Comparison of ENCODE assay signal across 8 cellular contexts in the genomic region with DNA sequence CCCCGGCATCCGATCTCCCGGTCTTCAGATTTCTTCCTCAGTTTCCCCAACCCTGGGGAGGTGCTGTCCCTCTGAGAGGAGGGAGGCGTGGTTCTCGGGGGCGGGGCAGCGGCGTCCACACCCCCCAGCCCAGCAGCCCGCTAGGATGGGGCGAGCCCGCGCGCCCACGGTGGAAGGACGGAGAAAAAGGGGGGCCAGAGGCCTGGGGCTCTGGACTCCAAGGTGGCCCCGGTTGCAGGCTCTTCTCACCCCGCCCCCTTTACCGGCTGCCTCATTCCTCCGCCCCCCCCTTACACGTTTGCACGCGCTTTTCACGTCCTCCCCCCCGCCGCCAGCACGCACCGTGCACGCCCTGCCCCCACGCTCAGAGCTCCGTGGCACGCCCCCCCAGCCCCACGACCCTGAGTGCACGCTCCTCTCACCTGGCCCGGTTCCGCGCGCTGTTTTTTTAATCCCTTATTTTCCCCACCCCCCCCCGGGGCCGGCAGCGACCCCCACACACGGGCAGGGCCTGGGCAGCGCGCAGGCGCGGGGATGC. TPM values are rescaled to one million over a fixed set of nuclear protein-coding genes. Genes with fewer than 3 reads are reported as not detected.
DNase-seq lines count a peak whose midpoint lies in the region; ATAC-seq, FAIRE-seq and TF ChIP-seq lines count a peak whose summit lies in the region.

No MANE protein-coding gene starts in this region.

- SMC1A ChIA-PET in GM12878 (lab: Charles Lee; ENCODE audit: uncharacterized antibody, unreplicated experiment): no interaction called here

- peak overlapping the region; percentile 94 for H3K4me2 ChIP-seq in GM12878 (ENCODE audit: control insufficient read depth, insufficient read depth)
- peak overlapping the region; percentile 90 for H3K4me2 ChIP-seq in skeletal muscle satellite cell (ENCODE audit: low read length)

- H3K4me1 ChIP-seq in GM12878 (ENCODE audit: control insufficient read depth, insufficient read depth, low read length): peaks cover 14% of the 10 kb centered on the region
- peaks cover 3% of the 10 kb centered on the region for H3K4me1 ChIP-seq in iPS-18a (ENCODE audit: control insufficient read depth, low read depth, low read length)
- peaks cover 22% of the 10 kb centered on the region for H3K4me1 ChIP-seq in skeletal muscle satellite cell (ENCODE audit: control insufficient read depth, insufficient read depth, low read length)

- CTCF ChIA-PET in T-cell (lab: Charles Lee): interaction anchor here in 1 of 2 donors (0.6 kb wide), 1 partner anchor 50 kb away, joined by 8 read pairs; no protein-coding TSS in a partner anchor
- CTCF ChIA-PET in GM12878 (lab: Yijun Ruan, JAX): interaction anchor here (1.7 kb wide), 1 partner anchor 51 kb away, joined by 4 read pairs; no protein-coding TSS in a partner anchor

- H3K4me1 Mint-ChIP-seq in T-cell: peaks cover 33 to 34% (median 33%) of the 10 kb centered on the region in 3 donors

- TF ChIP-seq CTCF in C4-2B (conservative IDR thresholded peaks at IDR 0.05) (no peak), GM12878 (IDR thresholded peaks at IDR 0.05 in 2 of 3, conservative IDR thresholded peaks at IDR 0.05 in 1 of 3; ENCODE audit: control insufficient read depth in 2 of 3, extremely low read depth in 1 of 3, insufficient read depth in 1 of 3, low read depth in 3 of 3, low read length in 3 of 3) (no peak)

- H3K27me3 ChIP-seq in GM12878 (replicated peaks in 1 of 2; ENCODE audit: control insufficient read depth in 2 of 2, insufficient read depth in 2 of 2, low read length in 1 of 2): no peaks in the 10 kb centered on the region
- H3K27me3 ChIP-seq in iPS-18a (ENCODE audit: control insufficient read depth, insufficient read depth, low read length): no peaks in the 10 kb centered on the region
- H3K27me3 ChIP-seq in skeletal muscle satellite cell (ENCODE audit: control insufficient read depth, insufficient read depth, low read length): peaks cover 5% of the 10 kb centered on the region

- no peaks in the 10 kb centered on the region for H3K36me3 Mint-ChIP-seq in T-cell

- no peak overlapping the region for H2AFZ ChIP-seq in GM12878 (ENCODE audit: control insufficient read depth, low read depth, low read length)

- ATAC-seq in HG02642 (IDR thresholded peaks at IDR 0.05; ENCODE audit: poor library complexity, unreplicated experiment) (peak; percentile 8), T-cell (replicated peaks in 1 of 4) (peak; percentile 32 to 44 (median 38)), GM12878 (peak; percentile 6)

- intact Hi-C loops in GM12878 (cut with micrococcal nuclease; ENCODE audit: unreplicated experiment): loop anchor here (10.0 kb wide), 1 partner anchor 357 kb away; the partner anchor contains the start of genes ATP6V1G2, DDX39B and NFKBIL1

- no peaks in the 10 kb centered on the region for H4K20me1 ChIP-seq in GM12878 (ENCODE audit: control insufficient read depth, insufficient read depth)

- no peak for FAIRE-seq in GM12878 (lab: Jason Lieb, UNC)

- BruUV-seq in GM12878 (replicated peaks; lab: Mats Ljungman, UMichigan): TSS peak; percentile 62

- H3K4me3 ChIP-seq in GM12878 (peak overlapping the region; percentile 89), iPS-18a (ENCODE audit: low read length) (peak overlapping the region; percentile 63), skeletal muscle satellite cell (ENCODE audit: low read length) (peak overlapping the region; percentile 77)

- no peaks in the 10 kb centered on the region for H3K27me3 Mint-ChIP-seq in T-cell

- H3K9ac ChIP-seq in GM12878 (ENCODE audit: control insufficient read depth, insufficient read depth, low read length) (no peak overlapping the region; the same call in 1 of the 2 replicates), iPS-18a (ENCODE audit: low read length) (peak overlapping the region; percentile 36), skeletal muscle satellite cell (ENCODE audit: low read depth, low read length) (peak overlapping the region; percentile 74)

- peak overlapping the region; percentile 64 to 77 (median 68) for H3K4me3 Mint-ChIP-seq in T-cell

- TF ChIP-seq POLR2A in GM12878 (IDR thresholded peaks at IDR 0.05; ENCODE audit: low read depth, low read length): no peak

- peak overlapping the region in 1 of 2 donors; percentile 11 for H3K27ac Mint-ChIP-seq in T-cell

- H3K9me3 ChIP-seq in GM12878 (replicated peaks; ENCODE audit: control insufficient read depth, insufficient read depth, low read length) (no peaks in the 10 kb centered on the region), iPS-18a (ENCODE audit: control insufficient read depth, low read depth, low read length) (no peaks in the 10 kb centered on the region), skeletal muscle satellite cell (replicated peaks; ENCODE audit: low read length) (no peaks in the 10 kb centered on the region)

- in situ Hi-C loops in GM12878 (cut with MboI): no loop called here

- DNase-seq in T-cell: peak; percentile 50 to 74 (median 63)
- no peak for DNase-seq in GM12878 (ENCODE audit: low read depth, low spot score)
- no peak for DNase-seq in cerebellar nuclear complex (lab: John Stamatoyannopoulos, UW)
- DNase-seq in dedifferentiated amniotic fluid mesenchymal stem cell (ENCODE audit: extremely low spot score): no peak

- H3K36me3 ChIP-seq in GM12878 (ENCODE audit: control insufficient read depth in 2 of 2, insufficient read depth in 2 of 2, low read length in 1 of 2) (no peaks in the 10 kb centered on the region; a peak in 1 of 4 replicates), iPS-18a (ENCODE audit: control insufficient read depth, low read depth, low read length) (peaks cover 8% of the 10 kb centered on the region), skeletal muscle satellite cell (ENCODE audit: insufficient read depth, low read length) (no peaks in the 10 kb centered on the region)

- RAD21 ChIA-PET in GM12878 (lab: Charles Lee; ENCODE audit: unreplicated experiment): interaction anchor here (0.6 kb wide), 1 partner anchor 241 kb away, joined by 3 read pairs; the partner anchor contains the start of gene C6orf47

- no peak for TF ChIP-seq EP300 in GM12878 (IDR thresholded peaks at IDR 0.05; ENCODE audit: borderline replicate concordance in 1 of 2, control insufficient read depth in 1 of 2, low read depth in 2 of 2, low read length in 2 of 2)

- H3K27ac ChIP-seq in C4-2B: peak overlapping the region; percentile 62
- peak overlapping the region; percentile 49; the same call in 1 of the 2 replicates for H3K27ac ChIP-seq in GM12878 (ENCODE audit: control insufficient read depth, insufficient read depth)
- H3K27ac ChIP-seq in iPS-18a (ENCODE audit: low read length): no peak overlapping the region

- 3% methylated on average over 29 of the region's 45 CpGs for WGBS in GM12878 (ENCODE audit: insufficient coverage, insufficient replicate concordance, low lambda C conversion rate, missing lambda C conversion rate)

- no peak for TF ChIP-seq RAD21 in GM12878 (IDR thresholded peaks at IDR 0.05; ENCODE audit: insufficient read depth, low read depth, low read length)

- H3K9me3 Mint-ChIP-seq in T-cell: no peaks in the 10 kb centered on the region

- POLR2A ChIA-PET in T-cell (lab: Charles Lee): interaction anchor here in 1 of 2 donors (0.5 kb wide), 1 partner anchor 129 kb away, joined by 5 read pairs; no protein-coding TSS in a partner anchor
- POLR2A ChIA-PET in GM12878 (lab: Charles Lee): interaction anchor here (0.6 to 1.9 kb wide), 3 partner anchors 39 to 359 kb away, joined by 5 to 8 read pairs (median 8); partner anchors contain the start of genes DXO and NEU1

- H3K79me2 ChIP-seq in GM12878 (ENCODE audit: control insufficient read depth, insufficient read depth, low read length): peaks cover 12% of the 10 kb centered on the region

RNA-seq across cellular contexts. Expression of gene ZBTB12, which starts 0.4 kb away (rescaled TPM):
- total RNA-seq in T-cell: 1 to 10 TPM; 1.0 to 3.5 (median 3.1) TPM
- 1.4 and 1.6 TPM in 2 replicates for total RNA-seq in GM12878 (2013; cell fraction: nucleolus; rRNA removed)
- total RNA-seq in GM12878 (2014; rRNA removed): 1.3 and 1.5 TPM in 2 replicates
- 0.46 and 0.81 TPM in 2 replicates for total RNA-seq in GM12878 (2014; rRNA removed; fragmentation: Illumina TruSeq; extraction: Trizol)
- total RNA-seq in GM12878 (2021): 3.5 and 4.5 TPM in 2 replicates
- polyA plus RNA-seq in GM12878 (2011; ENCODE audit: low read depth): 0.79 TPM
- 0.76 and 2.1 TPM in 2 replicates for polyA plus RNA-seq in GM12878 (2011; rRNA removed)
- polyA plus RNA-seq in GM12878 (2011; cell fraction: cytosol; rRNA removed): 2.4 and 2.8 TPM in 2 replicates
- polyA plus RNA-seq in GM12878 (2011; cell fraction: nucleus; rRNA removed): 3.7 and 4.8 TPM in 2 replicates
- polyA plus RNA-seq in GM12878 (2012): 2.8 and 3.3 TPM in 2 replicates
- 0.24 and 1.4 TPM in 2 replicates for polyA plus RNA-seq in GM12878 (2014; fragmentation: Illumina TruSeq; extraction: Trizol)
- not detected for polyA plus RNA-seq in GM12878 (2014; fragmentation: Nextera tagmentation; extraction: Ambion mirVana)
- 2.2 and 3.5 TPM in 2 replicates for polyA plus RNA-seq in GM12878 (2014; rRNA removed)
- not detected for polyA plus RNA-seq in GM12878 (2016; fragmentation: Nextera tagmentation; extraction: Ambion mirVana)
- polyA minus RNA-seq in GM12878 (2011; rRNA and poly(A)+ RNA removed): 3.7 and 4.9 TPM in 2 replicates
- 2.4 and 2.8 TPM in 2 replicates for polyA minus RNA-seq in GM12878 (2011; cell fraction: cytosol; rRNA and poly(A)+ RNA removed)
- 3.6 and 5.5 TPM in 2 replicates for polyA minus RNA-seq in GM12878 (2011; cell fraction: nucleus; rRNA and poly(A)+ RNA removed)
- total RNA-seq in skeletal muscle satellite cell (2012; rRNA removed): 1.3 and 1.5 TPM in 2 replicates

RNA-seq across cellular contexts. Expression of gene EHMT2, which starts 4.0 kb away (rescaled TPM):
- total RNA-seq in T-cell: 10 to 100 TPM; 49.1 to 83.8 (median 78.9) TPM
- 47.5 and 55.2 TPM in 2 replicates for total RNA-seq in GM12878 (2013; cell fraction: nucleolus; rRNA removed)
- 42.6 and 46.3 TPM in 2 replicates for total RNA-seq in GM12878 (2014; rRNA removed)
- 18.3 and 20.9 TPM in 2 replicates for total RNA-seq in GM12878 (2014; rRNA removed; fragmentation: Illumina TruSeq; extraction: Trizol)
- 50.3 and 53.2 TPM in 2 replicates for total RNA-seq in GM12878 (2021)
- polyA plus RNA-seq in GM12878 (2011; ENCODE audit: low read depth): 23.2 TPM
- polyA plus RNA-seq in GM12878 (2011; rRNA removed): 17.9 and 31.5 TPM in 2 replicates
- polyA plus RNA-seq in GM12878 (2011; cell fraction: cytosol; rRNA removed): 38.3 and 47.1 TPM in 2 replicates
- polyA plus RNA-seq in GM12878 (2011; cell fraction: nucleus; rRNA removed): 134 and 176 TPM in 2 replicates
- 41.2 and 41.8 TPM in 2 replicates for polyA plus RNA-seq in GM12878 (2012)
- 13.4 and 32.5 TPM in 2 replicates for polyA plus RNA-seq in GM12878 (2014; fragmentation: Illumina TruSeq; extraction: Trizol)
- polyA plus RNA-seq in GM12878 (2014; fragmentation: Nextera tagmentation; extraction: Ambion mirVana): 1 to 10 TPM; 1.7 to 5.2 TPM
- 40.1 and 41.0 TPM in 2 replicates for polyA plus RNA-seq in GM12878 (2014; rRNA removed)
- 10 to 100 TPM; 40.6 to 46.8 TPM for polyA plus RNA-seq in GM12878 (2016; fragmentation: Nextera tagmentation; extraction: Ambion mirVana)
- 52.4 and 71.9 TPM in 2 replicates for polyA minus RNA-seq in GM12878 (2011; rRNA and poly(A)+ RNA removed)
- 26.7 and 32.2 TPM in 2 replicates for polyA minus RNA-seq in GM12878 (2011; cell fraction: cytosol; rRNA and poly(A)+ RNA removed)
- polyA minus RNA-seq in GM12878 (2011; cell fraction: nucleus; rRNA and poly(A)+ RNA removed): 17.5 and 29.8 TPM in 2 replicates
- 33.9 and 36.5 TPM in 2 replicates for total RNA-seq in skeletal muscle satellite cell (2012; rRNA removed)

RNA-seq across cellular contexts. Expression of gene SLC44A4, which starts 22.7 kb away (rescaled TPM):
- under 1 TPM in 3 of 5 donors, not detected in 2; 0.13 to 0.96 (median 0.57) TPM for total RNA-seq in T-cell
- total RNA-seq in GM12878 (2013; cell fraction: nucleolus; rRNA removed): not detected in 2 replicates
- 0.06 TPM in 1 of 2 replicates, not detected in the other for total RNA-seq in GM12878 (2014; rRNA removed)
- 0.09 TPM in 1 of 2 replicates, not detected in the other for total RNA-seq in GM12878 (2014; rRNA removed; fragmentation: Illumina TruSeq; extraction: Trizol)
- 0.18 and 0.56 TPM in 2 replicates for total RNA-seq in GM12878 (2021)
- polyA plus RNA-seq in GM12878 (2011; ENCODE audit: low read depth): not detected
- polyA plus RNA-seq in GM12878 (2011; rRNA removed): 0.04 TPM in 1 of 2 replicates, not detected in the other
- 0.03 TPM in 2 replicates for polyA plus RNA-seq in GM12878 (2011; cell fraction: cytosol; rRNA removed)
- 0.41 TPM in 1 of 2 replicates, not detected in the other for polyA plus RNA-seq in GM12878 (2011; cell fraction: nucleus; rRNA removed)
- not detected in 2 replicates for polyA plus RNA-seq in GM12878 (2012)
- polyA plus RNA-seq in GM12878 (2014; fragmentation: Illumina TruSeq; extraction: Trizol): 0.15 TPM in 1 of 2 replicates, not detected in the other
- polyA plus RNA-seq in GM12878 (2014; fragmentation: Nextera tagmentation; extraction: Ambion mirVana): under 1 TPM in 1 of 2 experiments, not detected in 1; 0.05 TPM
- polyA plus RNA-seq in GM12878 (2014; rRNA removed): 0.19 and 0.24 TPM in 2 replicates
- under 1 TPM in 1 of 2 experiments, not detected in 1; 0.16 TPM for polyA plus RNA-seq in GM12878 (2016; fragmentation: Nextera tagmentation; extraction: Ambion mirVana)
- polyA minus RNA-seq in GM12878 (2011; rRNA and poly(A)+ RNA removed): 0.46 TPM in 1 of 2 replicates, not detected in the other
- not detected in 2 replicates for polyA minus RNA-seq in GM12878 (2011; cell fraction: cytosol; rRNA and poly(A)+ RNA removed)
- not detected in 2 replicates for polyA minus RNA-seq in GM12878 (2011; cell fraction: nucleus; rRNA and poly(A)+ RNA removed)
- total RNA-seq in skeletal muscle satellite cell (2012; rRNA removed): under 0.01 TPM in 2 replicates

RNA-seq across cellular contexts. Expression of gene C2, which starts 26.0 kb away (rescaled TPM):
- total RNA-seq in T-cell (1 to 10 TPM; 1.3 to 5.1 (median 3.7) TPM), GM12878 (2014; rRNA removed) (0.06 and 0.16 TPM in 2 replicates), GM12878 (2014; rRNA removed; fragmentation: Illumina TruSeq; extraction: Trizol) (not detected in 2 replicates), GM12878 (2021) (0.58 and 0.97 TPM in 2 replicates)
- 0.67 and 1.3 TPM in 2 replicates for total RNA-seq in GM12878 (2013; cell fraction: nucleolus; rRNA removed)
- polyA plus RNA-seq in GM12878 (2011; ENCODE audit: low read depth): not detected
- polyA plus RNA-seq in GM12878 (2011; rRNA removed) (0.27 and 0.65 TPM in 2 replicates), GM12878 (2014; fragmentation: Illumina TruSeq; extraction: Trizol) (0.21 TPM in 1 of 2 replicates, not detected in the other), GM12878 (2014; fragmentation: Nextera tagmentation; extraction: Ambion mirVana) (not detected), GM12878 (2014; rRNA removed) (0.18 TPM in 1 of 2 replicates, not detected in the other), GM12878 (2016; fragmentation: Nextera tagmentation; extraction: Ambion mirVana) (under 1 TPM in 1 of 2 experiments, not detected in 1; 0.15 TPM)
- 0.40 and 0.42 TPM in 2 replicates for polyA plus RNA-seq in GM12878 (2011; cell fraction: cytosol; rRNA removed)
- 0.31 and 0.94 TPM in 2 replicates for polyA plus RNA-seq in GM12878 (2011; cell fraction: nucleus; rRNA removed)
- polyA plus RNA-seq in GM12878 (2012): 0.24 and 0.62 TPM in 2 replicates
- 0.29 TPM in 1 of 2 replicates, not detected in the other for polyA minus RNA-seq in GM12878 (2011; rRNA and poly(A)+ RNA removed)
- not detected in 2 replicates for polyA minus RNA-seq in GM12878 (2011; cell fraction: cytosol; rRNA and poly(A)+ RNA removed)
- polyA minus RNA-seq in GM12878 (2011; cell fraction: nucleus; rRNA and poly(A)+ RNA removed): 0.12 TPM in 1 of 2 replicates, not detected in the other
- 0.51 and 1.7 TPM in 2 replicates for total RNA-seq in skeletal muscle satellite cell (2012; rRNA removed)

RNA-seq across cellular contexts. Expression of gene NEU1, which starts 38.9 kb away (rescaled TPM):
- 10 to 100 TPM; 15.9 to 29.2 (median 19.9) TPM for total RNA-seq in T-cell
- total RNA-seq in GM12878 (2013; cell fraction: nucleolus; rRNA removed): 19.6 and 19.9 TPM in 2 replicates
- total RNA-seq in GM12878 (2014; rRNA removed): 24.6 and 26.9 TPM in 2 replicates
- 18.8 and 20.3 TPM in 2 replicates for total RNA-seq in GM12878 (2014; rRNA removed; fragmentation: Illumina TruSeq; extraction: Trizol)
- 22.5 and 22.7 TPM in 2 replicates for total RNA-seq in GM12878 (2021)
- 17.0 TPM for polyA plus RNA-seq in GM12878 (2011; ENCODE audit: low read depth)
- 13.0 and 22.4 TPM in 2 replicates for polyA plus RNA-seq in GM12878 (2011; rRNA removed)
- polyA plus RNA-seq in GM12878 (2011; cell fraction: cytosol; rRNA removed): 31.4 and 33.5 TPM in 2 replicates
- polyA plus RNA-seq in GM12878 (2011; cell fraction: nucleus; rRNA removed): 16.9 and 20.6 TPM in 2 replicates
- polyA plus RNA-seq in GM12878 (2012): 24.3 and 29.0 TPM in 2 replicates
- polyA plus RNA-seq in GM12878 (2014; fragmentation: Illumina TruSeq; extraction: Trizol): 16.3 and 21.5 TPM in 2 replicates
- 10 to 100 TPM in 1 of 2 experiments, 1 to 10 TPM in 1; 7.2 to 12.5 TPM for polyA plus RNA-seq in GM12878 (2014; fragmentation: Nextera tagmentation; extraction: Ambion mirVana)
- polyA plus RNA-seq in GM12878 (2014; rRNA removed): 26.7 and 28.1 TPM in 2 replicates
- polyA plus RNA-seq in GM12878 (2016; fragmentation: Nextera tagmentation; extraction: Ambion mirVana): 10 to 100 TPM; 18.5 to 21.8 TPM
- 17.0 and 28.1 TPM in 2 replicates for polyA minus RNA-seq in GM12878 (2011; rRNA and poly(A)+ RNA removed)
- 4.1 and 7.6 TPM in 2 replicates for polyA minus RNA-seq in GM12878 (2011; cell fraction: cytosol; rRNA and poly(A)+ RNA removed)
- polyA minus RNA-seq in GM12878 (2011; cell fraction: nucleus; rRNA and poly(A)+ RNA removed): 7.3 and 8.6 TPM in 2 replicates
- total RNA-seq in skeletal muscle satellite cell (2012; rRNA removed): 37.8 and 58.8 TPM in 2 replicates

Comparison
In these comparisons a context has a peak if more than half of its experiments do, and no peak if none do; other contexts are left out.
1. DNase-seq: peak in T-cell (34 of 34); none in GM12878 (single experiment), cerebellar nuclear complex (0 of 2) and dedifferentiated amniotic fluid mesenchymal stem cell (single experiment).
2. Peak in every context shown above with its lines, with median percentiles within 50 percentile points of each other: ATAC-seq and H3K4me3 ChIP-seq.